ENCODE assay signal across 8 cellular contexts in the genomic region with DNA sequence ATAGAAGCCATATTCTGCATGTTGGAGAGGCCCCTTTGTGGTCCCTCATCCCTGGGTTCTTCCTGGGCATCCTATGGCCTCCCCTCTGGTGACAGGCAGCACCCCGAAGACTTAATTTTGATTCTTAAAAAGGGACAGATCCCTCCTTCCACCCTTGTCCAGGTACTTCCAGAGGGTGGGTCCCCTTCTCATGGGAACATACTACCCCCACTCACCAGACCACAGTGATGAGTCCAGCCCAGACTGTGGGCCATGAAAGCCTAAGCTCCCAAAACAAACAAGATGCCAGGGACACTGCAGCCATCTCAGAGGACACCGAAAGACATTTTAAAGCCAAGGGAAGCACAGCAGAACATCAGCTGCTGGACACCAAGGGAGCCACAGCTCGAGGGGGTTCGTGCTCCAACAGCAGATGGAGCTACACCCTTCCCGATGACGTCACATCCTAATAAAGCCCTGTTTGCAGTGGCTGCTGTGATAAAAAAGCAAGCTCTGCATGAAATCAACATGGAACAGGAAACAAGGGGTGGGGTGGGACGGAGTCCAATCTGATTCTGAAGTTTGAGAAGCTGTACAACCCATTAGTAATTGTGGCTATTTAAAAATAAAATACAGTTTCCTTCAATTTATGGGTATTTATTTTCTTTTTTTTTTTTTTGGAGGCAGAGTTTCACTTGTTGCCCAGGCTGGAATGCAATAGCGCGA. TPM values are rescaled to one million over a fixed set of nuclear protein-coding genes. Genes with fewer than 3 reads are reported as not detected.
DNase-seq lines count a peak whose midpoint lies in the region; TF ChIP-seq lines count a peak whose summit lies in the region.

No MANE protein-coding gene starts in this region.

- intact Hi-C loops in left ventricle myocardium inferior (cut with micrococcal nuclease), result no loop called here

- peak overlapping the region; percentile 90 for H3K27ac ChIP-seq in left ventricle myocardium inferior (replicated peaks)

- H3K36me3 ChIP-seq in NT2/D1 (ENCODE audit: insufficient read depth, insufficient read length, low read length) (peaks cover 36% of the 10 kb centered on the region), left ventricle myocardium inferior (no peaks in the 10 kb centered on the region)

- H3K27me3 ChIP-seq in NT2/D1 (ENCODE audit: insufficient read depth, insufficient read length) (no peaks in the 10 kb centered on the region), left ventricle myocardium inferior (ENCODE audit: low read depth) (no peaks in the 10 kb centered on the region)

- H3K9ac ChIP-seq in NT2/D1 (ENCODE audit: insufficient read length, low read depth), result peak overlapping the region; percentile 39

- no peaks in the 10 kb centered on the region for H3K9me3 ChIP-seq in NT2/D1 (ENCODE audit: insufficient read depth, low read length)
- H3K9me3 ChIP-seq in left ventricle myocardium inferior (replicated peaks), result no peaks in the 10 kb centered on the region

- H3K4me3 ChIP-seq in NT2/D1 (ENCODE audit: insufficient read length, low read depth), result no peak overlapping the region
- no peak overlapping the region for H3K4me3 ChIP-seq in astrocyte of the spinal cord (ENCODE audit: low read depth, low read length)
- H3K4me3 ChIP-seq in left ventricle myocardium inferior, result peak overlapping the region; percentile 47

- DNase-seq in activated gamma-delta T cell treated with Interleukin-2 at 50 U/mL for 16 hours (peak; percentile 10), activated gamma-delta T cell (lab: John Stamatoyannopoulos, UW) (no peak), NT2/D1 (ENCODE audit: low read depth, low spot score) (peak; percentile 20), astrocyte of the spinal cord (ENCODE audit: low read depth, low spot score) (peak; percentile 81), left ventricle myocardium inferior (peak; percentile 78), retina (peak; percentile 34), inferior parietal cortex (ENCODE audit: extremely low spot score) (no peak)
- DNase-seq in stimulated activated CD8-positive, alpha-beta memory T cell treated with anti-CD3 and anti-CD28 coated beads, Interleukin-4, amount 100 ng/mL, for 48 hours, result no peak

- in situ Hi-C loops in astrocyte of the spinal cord (cut with HindIII; ENCODE audit: low sequenced_read_pairs), result no loop called here

- TF ChIP-seq CTCF in astrocyte of the spinal cord (IDR thresholded peaks at IDR 0.05; ENCODE audit: low read depth, low read length) (peak; percentile 56), left ventricle myocardium inferior (IDR thresholded peaks at IDR 0.05; ENCODE audit: borderline replicate concordance) (peak; percentile 61)

- H3K4me1 ChIP-seq in NT2/D1 (ENCODE audit: insufficient read depth, insufficient read length), result peaks cover 8% of the 10 kb centered on the region
- H3K4me1 ChIP-seq in left ventricle myocardium inferior, result peaks cover 93% of the 10 kb centered on the region

RNA-seq across cellular contexts. Expression of gene GNB1, which starts 32.4 kb away (rescaled TPM):
- 158 TPM for total RNA-seq in left ventricle myocardium inferior

RNA-seq across cellular contexts. Expression of gene CALML6, which starts 56.5 kb away (rescaled TPM):
- total RNA-seq in left ventricle myocardium inferior, result not detected

Comparison
In these comparisons a context has a peak if more than half of its experiments do, and no peak if none do; other contexts are left out.
1. DNase-seq: peak in activated gamma-delta T cell treated with Interleukin-2 at 50 U/mL for 16 hours (single experiment), NT2/D1 (single experiment), astrocyte of the spinal cord (single experiment), left ventricle myocardium inferior (single experiment) and retina (single experiment); none in activated gamma-delta T cell (single experiment), inferior parietal cortex (single experiment) and stimulated activated CD8-positive, alpha-beta memory T cell treated with anti-CD3 and anti-CD28 coated beads, Interleukin-4, amount 100 ng/mL, for 48 hours (single experiment).